Comparison of ENCODE assay signal across 18 cellular contexts in genomic region chr4:152967942-152968341, GRCh38. TPM values are rescaled to one million over a fixed set of nuclear protein-coding genes. Genes with fewer than 3 reads are reported as not detected.
DNase-seq lines count a peak whose midpoint lies in the region; ATAC-seq and TF ChIP-seq lines count a peak whose summit lies in the region.
"Had no signal": no experiment of that assay in that cellular context is flagged by ENCODE, and none has a peak within 500 bp of the region (broad histone marks: within the 10 kb centered on the region; RNA-seq: fewer than 3 reads in every experiment).

No MANE protein-coding gene starts in this region.

- no peaks in the 10 kb centered on the region for H3K4me1 Mint-ChIP-seq in activated T-helper 17 cell treated with anti-CD3 and anti-CD28 coated beads, Interleukin-2, amount 50 U/mL, for 72 hours
- no peaks in the 10 kb centered on the region for H3K4me1 Mint-ChIP-seq in memory B cell

- peak overlapping the region; percentile 30 for H3K27ac Mint-ChIP-seq in activated T-helper 17 cell treated with anti-CD3 and anti-CD28 coated beads, Interleukin-2, amount 50 U/mL, for 72 hours
- peak overlapping the region; percentile 28 for H3K27ac Mint-ChIP-seq in memory B cell

- no peak for TF ChIP-seq CTCF in GM20000 (IDR thresholded peaks at IDR 0.05; ENCODE audit: extremely low read depth, missing control alignments)

- no peak overlapping the region for H3K9ac ChIP-seq in BLaER1 treated with 17β-estradiol and CSF1 and Interleukin-3, amounts not matched to agents 10 nM and 100 nM

- no peaks in the 10 kb centered on the region; a peak in 1 of 22 replicates for H3K9me3 ChIP-seq in BLaER1 treated with 17β-estradiol and CSF1 and Interleukin-3, amounts not matched to agents 10 nM and 100 nM (replicated peaks in 1 of 11)
- H3K9me3 ChIP-seq: SJSA1 had no signal

- H3K36me3 Mint-ChIP-seq in activated T-helper 17 cell treated with anti-CD3 and anti-CD28 coated beads, Interleukin-2, amount 50 U/mL, for 72 hours (ENCODE audit: low read depth), result no peaks in the 10 kb centered on the region
- peaks cover 2% of the 10 kb centered on the region for H3K36me3 Mint-ChIP-seq in memory B cell

- H3K27ac ChIP-seq in BLaER1 treated with 17β-estradiol and CSF1 and Interleukin-3, amounts not matched to agents 10 nM and 100 nM, result no peak overlapping the region
- peak overlapping the region in 11 of 21 experiments; percentile 18 to 71 (median 59) for H3K27ac ChIP-seq in skin epidermis

- H3K27me3 Mint-ChIP-seq in activated T-helper 17 cell treated with anti-CD3 and anti-CD28 coated beads, Interleukin-2, amount 50 U/mL, for 72 hours, result no peaks in the 10 kb centered on the region
- H3K27me3 Mint-ChIP-seq in memory B cell, result no peaks in the 10 kb centered on the region

- H3K4me3 ChIP-seq in BLaER1 treated with 17β-estradiol and CSF1 and Interleukin-3, amounts not matched to agents 10 nM and 100 nM, result no peak overlapping the region
- no peak overlapping the region for H3K4me3 ChIP-seq in skin epidermis
- H3K4me3 ChIP-seq: SJSA1 had no signal

- ATAC-seq in activated T-helper 17 cell treated with anti-CD3 and anti-CD28 coated beads, Interleukin-2, amount 50 U/mL, for 72 hours (replicated peaks), result no peak
- ATAC-seq in memory B cell (ENCODE audit: low read depth) (no peak), HG02610 (IDR thresholded peaks at IDR 0.05; ENCODE audit: unreplicated experiment) (no peak)
- ATAC-seq: Right ventricle myocardium inferior had no signal

- H3K4me1 ChIP-seq in BLaER1 treated with 17β-estradiol and CSF1 and Interleukin-3, amounts not matched to agents 10 nM and 100 nM, result peaks cover 10 to 20% (median 13%) of the 10 kb centered on the region in 10 experiments

- no peaks in the 10 kb centered on the region for H3K27me3 ChIP-seq in BLaER1 treated with 17β-estradiol and CSF1 and Interleukin-3, amounts not matched to agents 10 nM and 100 nM
- H3K27me3 ChIP-seq: SJSA1 had no signal

- no peaks in the 10 kb centered on the region for H3K9me3 Mint-ChIP-seq in activated T-helper 17 cell treated with anti-CD3 and anti-CD28 coated beads, Interleukin-2, amount 50 U/mL, for 72 hours
- H3K9me3 Mint-ChIP-seq in memory B cell, result no peaks in the 10 kb centered on the region

- H4K20me1 ChIP-seq in BLaER1 treated with 17β-estradiol and CSF1 and Interleukin-3, amounts not matched to agents 10 nM and 100 nM, result no peaks in the 10 kb centered on the region

- H3K4me3 Mint-ChIP-seq in activated T-helper 17 cell treated with anti-CD3 and anti-CD28 coated beads, Interleukin-2, amount 50 U/mL, for 72 hours, result no peak overlapping the region
- H3K4me3 Mint-ChIP-seq in memory B cell, result no peak overlapping the region

- H3K36me3 ChIP-seq in BLaER1 treated with 17β-estradiol and CSF1 and Interleukin-3, amounts not matched to agents 10 nM and 100 nM, result no peaks in the 10 kb centered on the region
- H3K36me3 ChIP-seq: SJSA1 had no signal

- DNase-seq in memory B cell (ENCODE audit: low spot score in 2 of 2), result no peak
- DNase-seq in NOMO-1 treated with DMSO at 0.1 percent for 48 hours (lab: John Stamatoyannopoulos, UW; ENCODE audit: unreplicated experiment), result no peak
- DNase-seq in activated CD8-positive, alpha-beta memory T cell treated with anti-CD3 and anti-CD28 coated beads, Interleukin-2, amount 50 U/mL, for 48 hours, result no peak
- DNase-seq in GM20000 (ENCODE audit: low spot score), result no peak
- DNase-seq: AML-193, DMS53, GDM1, NCI-H1105 treated with DMSO at 0.1 percent for 48 hours, NCI-H2029 treated with DMSO at 0.1 percent for 48 hours, NCI-H226, NCI-H524, OCI-M1 had no signal

- peak overlapping the region; percentile 4 to 59 (median 37); a peak in 18 of 22 replicates for H3K4me2 ChIP-seq in BLaER1 treated with 17β-estradiol and CSF1 and Interleukin-3, amounts not matched to agents 10 nM and 100 nM

RNA-seq across cellular contexts. Expression of gene FHDC1, which starts 31.8 kb away (rescaled TPM):
- total RNA-seq in activated T-helper 17 cell treated with anti-CD3 and anti-CD28 coated beads, Interleukin-2, amount 50 U/mL, for 72 hours, result under 1 TPM; 0.32 to 0.48 TPM

Comparison
In these comparisons a context has a peak if more than half of its experiments do, and no peak if none do; other contexts are left out.
1. H3K27ac ChIP-seq: peak in skin epidermis (11 of 21); none in BLaER1 treated with 17β-estradiol and CSF1 and Interleukin-3, amounts not matched to agents 10 nM and 100 nM (0 of 11).